In genomic region chr15:99306694-99307338, GRCh38 we compare ENCODE assay signal across 12 cellular contexts. TPM values are rescaled to one million over a fixed set of nuclear protein-coding genes. Genes with fewer than 3 reads are reported as not detected.
DNase-seq lines count a peak whose midpoint lies in the region; ATAC-seq and TF ChIP-seq lines count a peak whose summit lies in the region.
"Had no signal": no experiment of that assay in that cellular context is flagged by ENCODE, and none has a peak within 500 bp of the region (broad histone marks: within the 10 kb centered on the region; RNA-seq: fewer than 3 reads in every experiment).

No MANE protein-coding gene starts in this region.

- H3K4me1 Mint-ChIP-seq in activated CD8-positive, alpha-beta T cell treated with anti-CD3 and anti-CD28 coated beads, Interleukin-2, amount 10 ng/mL, durations not matched to agents 7 days and 5 days (ENCODE audit: low read depth), result no peaks in the 10 kb centered on the region
- no peaks in the 10 kb centered on the region for H3K4me1 Mint-ChIP-seq in activated T-cell treated with anti-CD3 and anti-CD28 coated beads, Interleukin-2, amount 50 U/mL, for 72 hours (ENCODE audit: low read depth)
- H3K4me1 Mint-ChIP-seq: activated B cell treated with CpG ODN at 0.5 μM for 24 hours had no signal

- TF ChIP-seq CTCF in RWPE1 (conservative IDR thresholded peaks at IDR 0.05; ENCODE audit: low read depth) (no peak), heart left ventricle (IDR thresholded peaks at IDR 0.05) (no peak), gastrocnemius medialis (IDR thresholded peaks at IDR 0.05 in 4 of 5, conservative IDR thresholded peaks at IDR 0.05 in 1 of 5) (no peak)

- DNase-seq in M059J (ENCODE audit: low read depth) (peak; percentile 23), RWPE1 (ENCODE audit: low spot score) (no peak), heart left ventricle (peak in 4 of 5 donors; percentile 30 to 66 (median 46)), gastrocnemius medialis (peak; percentile 65 to 73), NAMALWA (ENCODE audit: low spot score) (no peak)
- no peak for DNase-seq in activated CD8-positive, alpha-beta T cell treated with anti-CD3 and anti-CD28 coated beads, Interleukin-2, amount 10 ng/mL, durations not matched to agents 7 days and 5 days
- DNase-seq in activated T-cell treated with anti-CD3 and anti-CD28 coated beads, Interleukin-2, amount 50 U/mL, for 72 hours, result no peak
- DNase-seq: activated B cell treated with CpG ODN at 0.5 μM for 24 hours, islet precursor cell had no signal

- H3K27ac ChIP-seq in RWPE1, result peak overlapping the region; percentile 83
- peak overlapping the region; percentile 15 to 84 (median 56) for H3K27ac ChIP-seq in heart left ventricle
- H3K27ac ChIP-seq in gastrocnemius medialis, result peak overlapping the region; percentile 76 to 85 (median 83)
- H3K27ac ChIP-seq: brain microvascular endothelial cell, KMS-11 had no signal

- H3K9me3 Mint-ChIP-seq in activated CD8-positive, alpha-beta T cell treated with anti-CD3 and anti-CD28 coated beads, Interleukin-2, amount 10 ng/mL, durations not matched to agents 7 days and 5 days (ENCODE audit: insufficient read depth), result no peaks in the 10 kb centered on the region
- no peaks in the 10 kb centered on the region for H3K9me3 Mint-ChIP-seq in activated T-cell treated with anti-CD3 and anti-CD28 coated beads, Interleukin-2, amount 50 U/mL, for 72 hours
- H3K9me3 Mint-ChIP-seq: activated B cell treated with CpG ODN at 0.5 μM for 24 hours had no signal

- intact Hi-C loops in heart left ventricle (cut with DNase I), result loop anchor here in 2 of 10 donors (5.0 kb wide), 2 partner anchors 35 to 260 kb away; partner anchors contain the start of gene MEF2A (in 1 of the 2)
- intact Hi-C loops in gastrocnemius medialis (cut with DNase I; ENCODE audit: low total_unique reads), result loop anchor here (2.0 kb wide), 1 partner anchor 18 kb away; no protein-coding TSS in a partner anchor

- ATAC-seq in heart left ventricle (peak; percentile 88 to 95 (median 92)), gastrocnemius medialis (peak; percentile 94 to 95), GM19035 (IDR thresholded peaks at IDR 0.05; ENCODE audit: unreplicated experiment) (no peak)
- ATAC-seq in activated CD8-positive, alpha-beta T cell treated with anti-CD3 and anti-CD28 coated beads, Interleukin-2, amount 10 ng/mL, durations not matched to agents 7 days and 5 days, result no peak
- ATAC-seq in activated T-cell treated with anti-CD3 and anti-CD28 coated beads, Interleukin-2, amount 50 U/mL, for 72 hours (replicated peaks in 1 of 2), result no peak

- POLR2A ChIA-PET in RWPE1 (lab: Yijun Ruan, JAX; ENCODE audit: low non-redundant PET), result no interaction called here
- POLR2A ChIA-PET in activated CD8-positive, alpha-beta T cell treated with anti-CD3 and anti-CD28 coated beads, Interleukin-2, amount 10 ng/mL, durations not matched to agents 7 days and 5 days (lab: Charles Lee), result no interaction called here

- in situ Hi-C loops in gastrocnemius medialis (cut with MboI; ENCODE audit: low sequenced_read_pairs in 4 of 4), result no loop called here

- H3K36me3 ChIP-seq in heart left ventricle (no peaks in the 10 kb centered on the region), gastrocnemius medialis (no peaks in the 10 kb centered on the region)
- H3K36me3 ChIP-seq: brain microvascular endothelial cell had no signal

- TF ChIP-seq POLR2A in heart left ventricle (IDR thresholded peaks at IDR 0.05), result no peak
- peak in 1 of 2 donors; percentile 55 for TF ChIP-seq POLR2A in gastrocnemius medialis (IDR thresholded peaks at IDR 0.05)

- WGBS in heart left ventricle, 4 donors, result 38 to 43% (median 42%) methylated on average over 8 of the region's 8 CpGs

- no peak overlapping the region for H3K27ac Mint-ChIP-seq in activated CD8-positive, alpha-beta T cell treated with anti-CD3 and anti-CD28 coated beads, Interleukin-2, amount 10 ng/mL, durations not matched to agents 7 days and 5 days
- H3K27ac Mint-ChIP-seq in activated T-cell treated with anti-CD3 and anti-CD28 coated beads, Interleukin-2, amount 50 U/mL, for 72 hours, result no peak overlapping the region
- H3K27ac Mint-ChIP-seq: activated B cell treated with CpG ODN at 0.5 μM for 24 hours had no signal

- no peaks in the 10 kb centered on the region for H3K27me3 Mint-ChIP-seq in activated CD8-positive, alpha-beta T cell treated with anti-CD3 and anti-CD28 coated beads, Interleukin-2, amount 10 ng/mL, durations not matched to agents 7 days and 5 days (ENCODE audit: low read depth)
- H3K27me3 Mint-ChIP-seq in activated T-cell treated with anti-CD3 and anti-CD28 coated beads, Interleukin-2, amount 50 U/mL, for 72 hours (ENCODE audit: low read depth), result no peaks in the 10 kb centered on the region
- H3K27me3 Mint-ChIP-seq: activated B cell treated with CpG ODN at 0.5 μM for 24 hours had no signal

- H3K4me3 ChIP-seq in heart left ventricle (peak overlapping the region in 7 of 12 donors; percentile 4 to 30 (median 20)), gastrocnemius medialis (peak overlapping the region; percentile 20 to 44 (median 36))

- H3K4me1 ChIP-seq in heart left ventricle, result peaks cover 0 to 24% (median 6%) of the 10 kb centered on the region in 12 donors
- peaks cover 42 to 48% of the 10 kb centered on the region in 2 donors for H3K4me1 ChIP-seq in gastrocnemius medialis

- H3K36me3 Mint-ChIP-seq in activated CD8-positive, alpha-beta T cell treated with anti-CD3 and anti-CD28 coated beads, Interleukin-2, amount 10 ng/mL, durations not matched to agents 7 days and 5 days (ENCODE audit: low read depth), result no peaks in the 10 kb centered on the region
- no peaks in the 10 kb centered on the region for H3K36me3 Mint-ChIP-seq in activated T-cell treated with anti-CD3 and anti-CD28 coated beads, Interleukin-2, amount 50 U/mL, for 72 hours (ENCODE audit: insufficient read depth in 2 of 2)

- CTCF ChIA-PET in RWPE1 (lab: Yijun Ruan, JAX), result interaction anchor here (0.9 to 1.2 kb wide), 2 partner anchors 17 to 398 kb away, joined by 3 to 4 read pairs; no protein-coding TSS in a partner anchor
- CTCF ChIA-PET in activated CD8-positive, alpha-beta T cell treated with anti-CD3 and anti-CD28 coated beads, Interleukin-2, amount 10 ng/mL, durations not matched to agents 7 days and 5 days (lab: Charles Lee), result interaction anchor here (1.2 kb wide), 1 partner anchor 37 kb away, joined by 3 read pairs; no protein-coding TSS in a partner anchor

- H3K27me3 ChIP-seq in heart left ventricle, result no peaks in the 10 kb centered on the region
- H3K27me3 ChIP-seq in gastrocnemius medialis, result no peaks in the 10 kb centered on the region
- H3K27me3 ChIP-seq: brain microvascular endothelial cell had no signal

- no peak overlapping the region for H3K4me3 Mint-ChIP-seq in activated CD8-positive, alpha-beta T cell treated with anti-CD3 and anti-CD28 coated beads, Interleukin-2, amount 10 ng/mL, durations not matched to agents 7 days and 5 days
- H3K4me3 Mint-ChIP-seq in activated T-cell treated with anti-CD3 and anti-CD28 coated beads, Interleukin-2, amount 50 U/mL, for 72 hours, result no peak overlapping the region
- H3K4me3 Mint-ChIP-seq: activated B cell treated with CpG ODN at 0.5 μM for 24 hours had no signal

- H3K9me3 ChIP-seq in heart left ventricle (no peaks in the 10 kb centered on the region), gastrocnemius medialis (no peaks in the 10 kb centered on the region)

RNA-seq across cellular contexts. Expression of gene LRRC28, which starts 55.5 kb away (rescaled TPM):
- 19.9 and 31.9 TPM in 2 replicates for total RNA-seq in M059J (2014; rRNA removed; shearing (Covaris generic))
- total RNA-seq in heart left ventricle (10 to 100 TPM; 16.0 to 28.6 (median 21.3) TPM), gastrocnemius medialis (10 to 100 TPM; 22.0 to 48.5 (median 36.9) TPM)
- 10 to 100 TPM in 1 of 2 donors, 1 to 10 TPM in 1; 5.1 to 13.2 TPM for polyA plus RNA-seq in heart left ventricle
- total RNA-seq in activated CD8-positive, alpha-beta T cell treated with anti-CD3 and anti-CD28 coated beads, Interleukin-2, amount 10 ng/mL, durations not matched to agents 7 days and 5 days, result 10 to 100 TPM; 18.3 to 19.3 TPM
- 10 to 100 TPM; 23.3 to 29.0 TPM for total RNA-seq in activated T-cell treated with anti-CD3 and anti-CD28 coated beads, Interleukin-2, amount 50 U/mL, for 72 hours

RNA-seq across cellular contexts. Expression of gene TTC23, which starts 57.4 kb away (rescaled TPM):
- total RNA-seq in M059J (2014; rRNA removed; shearing (Covaris generic)), result 34.5 and 36.4 TPM in 2 replicates
- total RNA-seq in heart left ventricle (10 to 100 TPM in 8 of 9 donors, 1 to 10 TPM in 1; 9.3 to 19.5 (median 12.4) TPM), gastrocnemius medialis (1 to 10 TPM; 5.6 to 9.9 (median 7.7) TPM)
- polyA plus RNA-seq in heart left ventricle, result 1 to 10 TPM; 5.7 to 8.9 TPM
- total RNA-seq in activated CD8-positive, alpha-beta T cell treated with anti-CD3 and anti-CD28 coated beads, Interleukin-2, amount 10 ng/mL, durations not matched to agents 7 days and 5 days, result under 1 TPM; 0.65 to 0.82 TPM
- 1 to 10 TPM; 3.9 to 4.6 TPM for total RNA-seq in activated T-cell treated with anti-CD3 and anti-CD28 coated beads, Interleukin-2, amount 50 U/mL, for 72 hours

Comparison
In these comparisons a context has a peak if more than half of its experiments do, and no peak if none do; other contexts are left out.
1. DNase-seq: peak in M059J (single experiment), heart left ventricle (4 of 5) and gastrocnemius medialis (2 of 2); none in RWPE1 (single experiment), activated CD8-positive, alpha-beta T cell treated with anti-CD3 and anti-CD28 coated beads, Interleukin-2, amount 10 ng/mL, durations not matched to agents 7 days and 5 days (single experiment), activated T-cell treated with anti-CD3 and anti-CD28 coated beads, Interleukin-2, amount 50 U/mL, for 72 hours (0 of 2) and NAMALWA (single experiment).
2. ATAC-seq: peak in heart left ventricle (4 of 4) and gastrocnemius medialis (2 of 2); none in activated CD8-positive, alpha-beta T cell treated with anti-CD3 and anti-CD28 coated beads, Interleukin-2, amount 10 ng/mL, durations not matched to agents 7 days and 5 days (single experiment), GM19035 (single experiment) and activated T-cell treated with anti-CD3 and anti-CD28 coated beads, Interleukin-2, amount 50 U/mL, for 72 hours (0 of 2).
3. Peak in every context shown above with its lines, with median percentiles within 50 percentile points of each other: H3K27ac ChIP-seq.